ENCODE assay signal across 26 cellular contexts in genomic region chr19:13894552-13894951, GRCh38. TPM values are rescaled to one million over a fixed set of nuclear protein-coding genes. Genes with fewer than 3 reads are reported as not detected.
"Had no signal": no experiment of that assay in that cellular context is flagged by ENCODE, and none has a peak within 500 bp of the region (broad histone marks: within the 10 kb centered on the region; RNA-seq: fewer than 3 reads in every experiment).

No MANE protein-coding gene starts in this region.

- H3K27me3 ChIP-seq: colonic mucosa, esophagus squamous epithelium, gastroesophageal sphincter, heart left ventricle, hepatocyte, left lung had no signal

- DNase-seq: colonic mucosa; cortex of kidney; effector CD8-positive, alpha-beta T cell; effector memory CD8-positive, alpha-beta T cell; endodermal cell; erythroblast; esophagus squamous epithelium; foreskin fibroblast; heart left ventricle; hypothalamus; immature natural killer cell; islet precursor cell; kidney; kidney glomerular epithelial cell; left lung; left ventricle myocardium superior; lower lobe of right lung; mesenchymal stem cell had no signal

- H3K4me1 ChIP-seq: colonic mucosa, esophagus squamous epithelium, gastroesophageal sphincter, heart left ventricle, left lung, lower lobe of right lung had no signal

- H3K36me3 ChIP-seq: colonic mucosa, gastroesophageal sphincter, heart left ventricle, left lung, lower lobe of right lung had no signal

- ATAC-seq: effector memory CD8-positive, alpha-beta T cell; esophagus mucosa; gastroesophageal sphincter; heart left ventricle; left lung; left ventricle myocardium superior; lower lobe of right lung had no signal

- H3K9me3 ChIP-seq: colonic mucosa, esophagus squamous epithelium, gastroesophageal sphincter, heart left ventricle, left lung, lower lobe of right lung had no signal

- H3K27ac ChIP-seq: colonic mucosa, epithelial cell of prostate, esophagus squamous epithelium, gastroesophageal sphincter, heart left ventricle, hepatocyte, left lung, lower lobe of right lung had no signal

- H3K4me3 ChIP-seq: colonic mucosa, esophagus squamous epithelium, gastroesophageal sphincter, heart left ventricle, hepatocyte, left lung, lower lobe of right lung had no signal

RNA-seq across cellular contexts. Expression of gene NANOS3, which starts 17.6 kb away (rescaled TPM):
- total RNA-seq: colonic mucosa, dermis microvascular lymphatic vessel endothelial cell, esophagus mucosa, esophagus squamous epithelium, lower leg skin, mesenteric fat pad had no signal

RNA-seq across cellular contexts. Expression of gene PODNL1, which starts 43.7 kb away (rescaled TPM):
- total RNA-seq: dermis microvascular lymphatic vessel endothelial cell, lung microvascular endothelial cell had no signal
